Comparison of ENCODE assay signal across 30 cellular contexts in genomic region chr3:149516920-149517319, GRCh38. TPM values are rescaled to one million over a fixed set of nuclear protein-coding genes. Genes with fewer than 3 reads are reported as not detected.
"Had no signal": no experiment of that assay in that cellular context is flagged by ENCODE, and none has a peak within 500 bp of the region (broad histone marks: within the 10 kb centered on the region; RNA-seq: fewer than 3 reads in every experiment).

No MANE protein-coding gene starts in this region.

- H3K36me3 ChIP-seq: thoracic aorta, uterus had no signal

- DNase-seq: stimulated activated CD4-positive, alpha-beta T cell treated with anti-CD3 and anti-CD28 coated beads, Interleukin-2, amount 100 ng/mL, for 48 hours; stimulated activated CD4-positive, alpha-beta T cell treated with anti-CD3 and anti-CD28 coated beads, Interleukin-4, amount 100 ng/mL, for 1 hour; stimulated activated CD4-positive, alpha-beta T cell treated with anti-CD3 and anti-CD28 coated beads, Interleukin-4, amount 100 ng/mL, for 24 hours; stimulated activated CD4-positive, alpha-beta T cell treated with anti-CD3 and anti-CD28 coated beads, Interleukin-4, amount 100 ng/mL, for 4 hours; stimulated activated CD8-positive, alpha-beta memory T cell treated with anti-CD3 and anti-CD28 coated beads, Interleukin-4, amount 100 ng/mL, for 48 hours; stimulated activated naive B cell treated with anti-CD40 and anti-IgM and Interleukin-4, amounts not matched to agents 10 μg/mL and 1 μg/mL and 100 μg/mL, for 72 hours; stimulated activated naive CD4-positive, alpha-beta T cell; stimulated activated naive CD4-positive, alpha-beta T cell treated with Interleukin-2 at 50 U/mL for 16 hours; stimulated activated naive CD8-positive, alpha-beta T cell treated with anti-CD3 and anti-CD28 coated beads, Interleukin-15, amount 100 ng/mL, for 72 hours; stimulated activated naive CD8-positive, alpha-beta T cell treated with anti-CD3 and anti-CD28 coated beads, Interleukin-15, Interleukin-2, amounts not matched to agents 100 U/mL and 50 U/mL, for 24 hours; stomach; substantia nigra; testis; thyroid gland; tibial artery; transverse colon; trophoblast cell; upper lobe of left lung; upper lobe of right lung; uterus had no signal

- ATAC-seq: stimulated activated effector memory CD8-positive, alpha-beta T cell treated with anti-CD3 and anti-CD28 coated beads, Interleukin-12 subunit alpha, Interleukin-12 subunit beta, amount 100 ng/mL, for 72 hours; stimulated activated memory B cell treated with anti-CD40 and anti-IgM and Interleukin-4, amounts not matched to agents 10 μg/mL and 1 μg/mL and 100 μg/mL, for 72 hours; stimulated activated naive B cell treated with anti-CD40 and anti-IgM and Interleukin-4, amounts not matched to agents 10 μg/mL and 1 μg/mL and 100 μg/mL, for 72 hours; stimulated activated naive CD8-positive, alpha-beta T cell treated with anti-CD3 and anti-CD28 coated beads, Interleukin-15, amount 100 ng/mL, for 72 hours; stimulated activated naive CD8-positive, alpha-beta T cell treated with anti-CD3 and anti-CD28 coated beads, Interleukin-15, Interleukin-2, amounts not matched to agents 100 U/mL and 50 U/mL, for 24 hours; upper lobe of right lung had no signal

- H3K9me3 ChIP-seq: stomach, suprapubic skin, testis, thoracic aorta, thyroid gland, tibial artery, tibial nerve, transverse colon, upper lobe of left lung, upper lobe of right lung, uterus, vagina had no signal

- H3K27ac ChIP-seq: stomach, suprapubic skin, testis, thoracic aorta, thyroid gland, tibial artery, tibial nerve, transverse colon, upper lobe of left lung, upper lobe of right lung, uterus, vagina had no signal

- H3K27me3 ChIP-seq: stomach, suprapubic skin, testis, thyroid gland, tibial artery, tibial nerve, transverse colon, upper lobe of left lung, upper lobe of right lung, uterus, vagina had no signal

- H3K4me3 ChIP-seq: stomach, suprapubic skin, testis, thoracic aorta, thyroid gland, tibial artery, tibial nerve, transverse colon, upper lobe of left lung, upper lobe of right lung, uterus, vagina had no signal

- H3K4me1 ChIP-seq: suprapubic skin, uterus had no signal

RNA-seq across cellular contexts. Expression of gene TM4SF4, which starts 42.4 kb away (rescaled TPM):
- total RNA-seq: subcutaneous adipose tissue, temporal lobe, thoracic aorta, tibial nerve, ureter, urinary bladder, vagina had no signal
